ENCODE assay signal across 23 cellular contexts in the genomic region with DNA sequence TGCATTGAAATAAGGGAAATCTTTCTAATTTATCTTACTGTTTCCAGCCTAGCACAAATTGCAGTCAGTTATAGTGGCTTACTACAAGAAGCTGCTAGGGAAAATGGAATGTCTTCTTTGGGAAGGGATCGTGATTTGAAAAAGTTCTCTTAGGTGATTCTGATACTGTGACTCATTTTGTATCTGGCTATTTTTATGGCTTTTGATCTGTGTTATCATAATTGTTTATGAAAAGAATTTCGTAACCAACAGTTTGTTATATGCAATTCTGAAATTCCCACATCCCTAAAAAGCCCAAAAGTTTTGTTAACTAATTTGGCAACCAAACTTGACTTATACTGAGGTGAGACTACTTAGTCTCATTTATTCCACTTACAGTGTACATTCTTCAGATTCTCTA.
"Had no signal": no experiment of that assay in that cellular context is flagged by ENCODE, and none has a peak within 500 bp of the region (broad histone marks: within the 10 kb centered on the region; RNA-seq: fewer than 3 reads in every experiment).

No MANE protein-coding gene starts in this region.

- H3K27ac Mint-ChIP-seq: activated CD8-positive, alpha-beta T cell treated with anti-CD3 and anti-CD28 coated beads for 36 hours; activated naive CD8-positive, alpha-beta T cell treated with anti-CD3 and anti-CD28 coated beads, Interleukin-2, amount 50 U/mL, for 24 hours; dendritic cell treated with granulocyte-macrophage colony-stimulating factor and Interleukin-4, amounts not matched to agents 40 ng/mL and 50 ng/mL, for 4 days had no signal

- H3K4me1 ChIP-seq: ascending aorta, esophagus squamous epithelium, left lung, uterus had no signal

- H3K27me3 Mint-ChIP-seq: activated CD8-positive, alpha-beta T cell treated with anti-CD3 and anti-CD28 coated beads for 36 hours; activated naive CD8-positive, alpha-beta T cell treated with anti-CD3 and anti-CD28 coated beads, Interleukin-2, amount 50 U/mL, for 24 hours; activated T-helper 17 cell treated with anti-CD3 and anti-CD28 coated beads, Interleukin-2, amount 50 U/mL, for 72 hours; dendritic cell treated with granulocyte-macrophage colony-stimulating factor and Interleukin-4, amounts not matched to agents 40 ng/mL and 50 ng/mL, for 4 days; stimulated activated naive CD8-positive, alpha-beta T cell treated with anti-CD3 and anti-CD28 coated beads, Interleukin-15, Interleukin-2, amounts not matched to agents 100 ng/mL and 50 ng/mL, for 24 hours; T-cell had no signal

- H3K9me3 ChIP-seq: ascending aorta, esophagus squamous epithelium, left lung, pancreas, right lobe of liver, transverse colon, uterus had no signal

- H3K4me3 Mint-ChIP-seq: activated CD8-positive, alpha-beta T cell treated with anti-CD3 and anti-CD28 coated beads for 36 hours; activated naive CD4-positive, alpha-beta T cell treated with anti-CD3 and anti-CD28 coated beads for 36 hours; activated naive CD8-positive, alpha-beta T cell treated with anti-CD3 and anti-CD28 coated beads, Interleukin-2, amount 50 U/mL, for 24 hours; dendritic cell treated with granulocyte-macrophage colony-stimulating factor and Interleukin-4, amounts not matched to agents 40 ng/mL and 50 ng/mL, for 4 days; stimulated activated naive CD8-positive, alpha-beta T cell treated with anti-CD3 and anti-CD28 coated beads, Interleukin-15, Interleukin-2, amounts not matched to agents 100 ng/mL and 50 ng/mL, for 24 hours had no signal

- H3K27me3 ChIP-seq: ascending aorta, esophagus squamous epithelium, left lung, pancreas, right lobe of liver, transverse colon, uterus had no signal

- H3K9me3 Mint-ChIP-seq: activated naive CD4-positive, alpha-beta T cell treated with anti-CD3 and anti-CD28 coated beads for 36 hours; activated naive CD8-positive, alpha-beta T cell treated with anti-CD3 and anti-CD28 coated beads, Interleukin-2, amount 50 U/mL, for 24 hours; activated T-helper 17 cell treated with anti-CD3 and anti-CD28 coated beads, Interleukin-2, amount 50 U/mL, for 72 hours; dendritic cell treated with granulocyte-macrophage colony-stimulating factor and Interleukin-4, amounts not matched to agents 40 ng/mL and 50 ng/mL, for 4 days; stimulated activated naive CD8-positive, alpha-beta T cell treated with anti-CD3 and anti-CD28 coated beads, Interleukin-15, Interleukin-2, amounts not matched to agents 100 ng/mL and 50 ng/mL, for 24 hours; T-cell had no signal

- H3K27ac ChIP-seq: ascending aorta, esophagus squamous epithelium, left lung, pancreas, right lobe of liver, transverse colon, uterus had no signal

- DNase-seq: activated CD4-positive, alpha-beta T cell treated with anti-CD3 and anti-CD28 coated beads for 48 hours; activated CD4-positive, CD25-positive, alpha-beta regulatory T cell; activated CD8-positive, alpha-beta T cell treated with anti-CD3 and anti-CD28 coated beads for 36 hours; activated naive CD4-positive, alpha-beta T cell treated with anti-CD3 and anti-CD28 coated beads for 36 hours; activated naive CD8-positive, alpha-beta T cell treated with anti-CD3 and anti-CD28 coated beads, Interleukin-2, amount 50 U/mL, for 24 hours; activated T-cell treated with anti-CD3 and anti-CD28 coated beads, Interleukin-2, amount 50 U/mL, for 1 hour; effector memory CD4-positive, alpha-beta T cell; esophagus squamous epithelium; head of caudate nucleus; left lung; pancreas; right lobe of liver; small intestine; stimulated activated CD4-positive, alpha-beta T cell treated with anti-CD3 and anti-CD28 coated beads, Interleukin-15, amount 100 ng/mL, for 24 hours; stimulated activated CD4-positive, alpha-beta T cell treated with anti-CD3 and anti-CD28 coated beads, Interleukin-2, amount 100 ng/mL, for 48 hours; T-cell; T-helper 9 cell; transverse colon; uterus had no signal

- ATAC-seq: activated naive CD8-positive, alpha-beta T cell treated with anti-CD3 and anti-CD28 coated beads, Interleukin-2, amount 50 U/mL, for 24 hours; left lung; right lobe of liver had no signal

- H3K4me3 ChIP-seq: ascending aorta, esophagus squamous epithelium, left lung, pancreas, right lobe of liver, transverse colon, uterus had no signal

- H3K36me3 ChIP-seq: ascending aorta, esophagus squamous epithelium, left lung, pancreas, right lobe of liver, transverse colon, uterus had no signal
